In genomic region chr2:160306985-160307384, GRCh38 we compare ENCODE assay signal across 12 cellular contexts.
DNase-seq lines count a peak whose midpoint lies in the region; ATAC-seq and TF ChIP-seq lines count a peak whose summit lies in the region.
"Had no signal": no experiment of that assay in that cellular context is flagged by ENCODE, and none has a peak within 500 bp of the region (broad histone marks: within the 10 kb centered on the region; RNA-seq: fewer than 3 reads in every experiment).

No MANE protein-coding gene starts in this region.

- H3K27ac ChIP-seq in testis = peak overlapping the region in 1 of 2 donors; percentile 15

- no peaks in the 10 kb centered on the region for H3K27me3 ChIP-seq in testis

- peaks cover 18 to 30% of the 10 kb centered on the region in 2 donors for H3K4me1 Mint-ChIP-seq in natural killer cell treated with Interleukin-12 subunit alpha and Interleukin-12 subunit beta and Interleukin-15 and Interleukin-18, amount 100 ng/mL, for 72 hours (ENCODE audit: low read depth in 2 of 2)

- peak; percentile 98 for DNase-seq in GM04504 (ENCODE audit: low read depth)
- DNase-seq in epidermal melanocyte (ENCODE audit: insufficient read length, low spot score) = peak; percentile 44
- DNase-seq in iris pigment epithelial cell (ENCODE audit: low read depth) = peak; percentile 64
- DNase-seq in testis = peak; percentile 66
- no peak for DNase-seq in activated naive CD4-positive, alpha-beta T cell treated with anti-CD3 and anti-CD28 coated beads, Interleukin-2, amount 50 U/mL, for 16 hours
- no peak for DNase-seq in natural killer cell treated with Interleukin-12 subunit alpha and Interleukin-12 subunit beta and Interleukin-15 and Interleukin-18, amount 100 ng/mL, for 72 hours (ENCODE audit: low spot score)
- DNase-seq in DMS153 treated with DMSO at 0.1 percent for 48 hours (lab: John Stamatoyannopoulos, UW; ENCODE audit: unreplicated experiment) = no peak
- DNase-seq: activated T-cell treated with anti-CD3 and anti-CD28 coated beads, Interleukin-2, amount 50 U/mL, for 4 hours; effector memory CD4-positive, alpha-beta T cell; SW 1271 had no signal

- no peaks in the 10 kb centered on the region for H3K36me3 ChIP-seq in testis (ENCODE audit: low read depth, missing control alignments)

- no peak for TF ChIP-seq CTCF in testis (IDR thresholded peaks at IDR 0.05)

- no peak overlapping the region for H3K4me3 ChIP-seq in testis

- no peak overlapping the region for H3K27ac Mint-ChIP-seq in natural killer cell treated with Interleukin-12 subunit alpha and Interleukin-12 subunit beta and Interleukin-15 and Interleukin-18, amount 100 ng/mL, for 72 hours

- H3K4me3 Mint-ChIP-seq in natural killer cell treated with Interleukin-12 subunit alpha and Interleukin-12 subunit beta and Interleukin-15 and Interleukin-18, amount 100 ng/mL, for 72 hours = no peak overlapping the region
- H3K4me3 Mint-ChIP-seq: activated T-cell treated with anti-CD3 and anti-CD28 coated beads, Interleukin-2, amount 50 U/mL, for 4 hours had no signal

- intact Hi-C loops in testis (cut with DNase I; ENCODE audit: low total_unique reads) = no loop called here

- WGBS in testis, 2 donors = 50 to 65% methylated on average over 10 of the region's 10 CpGs

- no peaks in the 10 kb centered on the region for H3K9me3 Mint-ChIP-seq in natural killer cell treated with Interleukin-12 subunit alpha and Interleukin-12 subunit beta and Interleukin-15 and Interleukin-18, amount 100 ng/mL, for 72 hours
- H3K9me3 Mint-ChIP-seq: activated T-cell treated with anti-CD3 and anti-CD28 coated beads, Interleukin-2, amount 50 U/mL, for 4 hours had no signal

- peaks cover 6% of the 10 kb centered on the region for H3K36me3 Mint-ChIP-seq in natural killer cell treated with Interleukin-12 subunit alpha and Interleukin-12 subunit beta and Interleukin-15 and Interleukin-18, amount 100 ng/mL, for 72 hours

- ATAC-seq in GM21447 (IDR thresholded peaks at IDR 0.05; ENCODE audit: unreplicated experiment) = no peak
- ATAC-seq in natural killer cell treated with Interleukin-12 subunit alpha and Interleukin-12 subunit beta and Interleukin-15 and Interleukin-18, amount 100 ng/mL, for 72 hours = no peak
- ATAC-seq: activated CD4-positive, CD25-positive, alpha-beta regulatory T cell treated with anti-CD3 and anti-CD28 coated beads, Interleukin-2, amount 50 U/mL, for 24 hours; activated T-cell treated with anti-CD3 and anti-CD28 coated beads, Interleukin-2, amount 50 U/mL, for 4 hours had no signal

- H3K9me3 ChIP-seq in testis = no peaks in the 10 kb centered on the region

- peaks cover 6% of the 10 kb centered on the region for H3K4me1 ChIP-seq in testis

- no peak for TF ChIP-seq POLR2A in testis (IDR thresholded peaks at IDR 0.05)

- no peaks in the 10 kb centered on the region for H3K27me3 Mint-ChIP-seq in natural killer cell treated with Interleukin-12 subunit alpha and Interleukin-12 subunit beta and Interleukin-15 and Interleukin-18, amount 100 ng/mL, for 72 hours

Comparison
In these comparisons a context has a peak if more than half of its experiments do, and no peak if none do; other contexts are left out.
1. DNase-seq: peak in GM04504 (single experiment), epidermal melanocyte (single experiment), iris pigment epithelial cell (single experiment) and testis (single experiment); none in activated naive CD4-positive, alpha-beta T cell treated with anti-CD3 and anti-CD28 coated beads, Interleukin-2, amount 50 U/mL, for 16 hours (single experiment), natural killer cell treated with Interleukin-12 subunit alpha and Interleukin-12 subunit beta and Interleukin-15 and Interleukin-18, amount 100 ng/mL, for 72 hours (single experiment) and DMS153 treated with DMSO at 0.1 percent for 48 hours (single experiment).